In the genomic region with DNA sequence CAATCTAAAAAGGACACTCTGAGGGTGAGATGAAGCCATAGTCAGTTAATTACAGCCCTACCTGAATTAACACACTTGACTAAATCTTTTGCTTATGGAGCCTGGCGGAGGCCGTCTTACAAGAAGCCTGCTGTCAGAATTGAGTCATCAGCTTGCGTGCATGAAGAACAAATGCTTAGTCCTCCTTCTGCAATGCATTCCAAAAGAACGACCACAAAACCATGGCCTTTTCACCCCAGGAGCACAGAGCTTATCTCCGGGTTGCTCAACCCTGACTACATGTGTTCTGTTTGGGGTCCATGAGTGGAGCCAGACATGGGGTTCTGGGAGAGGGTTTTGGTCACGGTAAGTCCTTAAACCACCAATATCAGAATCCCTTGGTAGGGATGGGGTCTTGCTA, we compare ENCODE assay signal across 9 cellular contexts.
DNase-seq lines count a peak whose midpoint lies in the region; ATAC-seq, FAIRE-seq and TF ChIP-seq lines count a peak whose summit lies in the region.
"Had no signal": no experiment of that assay in that cellular context is flagged by ENCODE, and none has a peak within 500 bp of the region (broad histone marks: within the 10 kb centered on the region; RNA-seq: fewer than 3 reads in every experiment).

No MANE protein-coding gene starts in this region.

- dilution Hi-C loops in keratinocyte (cut with MboI; ENCODE audit: extremely low pct_ligation_motif_present, low sequenced_read_pairs) = no loop called here

- TF ChIP-seq CTCF in RWPE2 (IDR thresholded peaks at IDR 0.05; ENCODE audit: poor library complexity, severe bottlenecking) = no peak
- no peak for TF ChIP-seq CTCF in keratinocyte (optimal IDR thresholded peaks at IDR 0.05 in 1 of 3, IDR thresholded peaks at IDR 0.05 in 1 of 3, conservative IDR thresholded peaks at IDR 0.05 in 1 of 3; ENCODE audit: extremely low read depth in 1 of 3, insufficient read depth in 2 of 3, low read length in 3 of 3)
- TF ChIP-seq CTCF in esophagus muscularis mucosa (IDR thresholded peaks at IDR 0.05) = no peak

- WGBS in esophagus muscularis mucosa = 83% methylated on average over 6 of the region's 6 CpGs

- no peak overlapping the region for H3K4me3 Mint-ChIP-seq in T-helper 2 cell treated with Interferon-gamma antibody and Interleukin-4, amounts not matched to agents 5 μg/mL and 100 μg/mL, for 36 hours
- H3K4me3 Mint-ChIP-seq in activated T-cell treated with anti-CD3 and anti-CD28 coated beads, Interleukin-2, amount 50 U/mL, for 24 hours = no peak overlapping the region

- H3K27ac ChIP-seq in RWPE2 (ENCODE audit: poor library complexity, severe bottlenecking) = peak overlapping the region; percentile 54
- H3K27ac ChIP-seq in keratinocyte (ENCODE audit: control insufficient read depth, insufficient read depth, low read length) = peak overlapping the region; percentile 58
- H3K27ac ChIP-seq in esophagus muscularis mucosa (replicated peaks in 1 of 4) = no peak overlapping the region

- peak overlapping the region; percentile 0 for H3K4me2 ChIP-seq in keratinocyte (ENCODE audit: control insufficient read depth, extremely low read depth, insufficient read depth, low read depth, low read length)

- H3K36me3 ChIP-seq in RWPE2 (ENCODE audit: low read depth) = no peaks in the 10 kb centered on the region
- no peaks in the 10 kb centered on the region for H3K36me3 ChIP-seq in keratinocyte (ENCODE audit: control insufficient read depth in 2 of 2, extremely low read depth in 1 of 2, insufficient read depth in 2 of 2, low read length in 2 of 2)
- no peaks in the 10 kb centered on the region for H3K36me3 ChIP-seq in esophagus muscularis mucosa

- no peaks in the 10 kb centered on the region for H3K79me2 ChIP-seq in keratinocyte (ENCODE audit: control insufficient read depth, insufficient read depth, low read length)

- no peaks in the 10 kb centered on the region for H3K27me3 ChIP-seq in RWPE2 (ENCODE audit: insufficient read depth, poor library complexity, severe bottlenecking)
- H3K27me3 ChIP-seq in keratinocyte (ENCODE audit: control insufficient read depth, extremely low read depth, insufficient read depth, low read length) = no peaks in the 10 kb centered on the region
- no peaks in the 10 kb centered on the region for H3K27me3 ChIP-seq in esophagus muscularis mucosa

- no peaks in the 10 kb centered on the region for H4K20me1 ChIP-seq in keratinocyte (ENCODE audit: control insufficient read depth, extremely low read depth, insufficient read depth, low read length)

- H3K9me3 Mint-ChIP-seq in T-helper 2 cell treated with Interferon-gamma antibody and Interleukin-4, amounts not matched to agents 5 μg/mL and 100 μg/mL, for 36 hours = peaks cover 8% of the 10 kb centered on the region
- H3K9me3 Mint-ChIP-seq in activated T-cell treated with anti-CD3 and anti-CD28 coated beads, Interleukin-2, amount 50 U/mL, for 24 hours = no peaks in the 10 kb centered on the region

- no peak for TF ChIP-seq EP300 in esophagus muscularis mucosa (IDR thresholded peaks at IDR 0.05)

- H3K27me3 Mint-ChIP-seq in T-helper 2 cell treated with Interferon-gamma antibody and Interleukin-4, amounts not matched to agents 5 μg/mL and 100 μg/mL, for 36 hours (ENCODE audit: low read depth) = no peaks in the 10 kb centered on the region
- no peaks in the 10 kb centered on the region for H3K27me3 Mint-ChIP-seq in activated T-cell treated with anti-CD3 and anti-CD28 coated beads, Interleukin-2, amount 50 U/mL, for 24 hours

- ATAC-seq in GM18498 (IDR thresholded peaks at IDR 0.05; ENCODE audit: unreplicated experiment) (peak; percentile 66), HG02840 (IDR thresholded peaks at IDR 0.05; ENCODE audit: low FRiP score, unreplicated experiment) (peak; percentile 71), RWPE2 (ENCODE audit: low read depth) (peak; percentile 90), GM18520 (IDR thresholded peaks at IDR 0.05; ENCODE audit: unreplicated experiment) (no peak)

- H3K4me1 ChIP-seq in RWPE2 (ENCODE audit: insufficient read depth, poor library complexity, severe bottlenecking) (peaks cover 21% of the 10 kb centered on the region), keratinocyte (ENCODE audit: control insufficient read depth, extremely low read depth, insufficient read depth, low read length) (peaks cover 24% of the 10 kb centered on the region), esophagus muscularis mucosa (no peaks in the 10 kb centered on the region)

- H3K27ac Mint-ChIP-seq in T-helper 2 cell treated with Interferon-gamma antibody and Interleukin-4, amounts not matched to agents 5 μg/mL and 100 μg/mL, for 36 hours = no peak overlapping the region
- no peak overlapping the region for H3K27ac Mint-ChIP-seq in activated T-cell treated with anti-CD3 and anti-CD28 coated beads, Interleukin-2, amount 50 U/mL, for 24 hours

- H2AFZ ChIP-seq in keratinocyte (ENCODE audit: control insufficient read depth, low read length) = peak overlapping the region; percentile 42

- H3K4me3 ChIP-seq in RWPE2 (ENCODE audit: severe bottlenecking) (no peak overlapping the region), keratinocyte (ENCODE audit: control insufficient read depth in 2 of 3, extremely low read depth in 1 of 3, insufficient read depth in 2 of 3, low read depth in 1 of 3, low read length in 3 of 3) (no peak overlapping the region), esophagus muscularis mucosa (no peak overlapping the region)
- H3K4me3 ChIP-seq: lung had no signal

- no peak for TF ChIP-seq POLR2A in esophagus muscularis mucosa (IDR thresholded peaks at IDR 0.05; ENCODE audit: low read depth)

- H3K9me3 ChIP-seq in RWPE2 (ENCODE audit: severe bottlenecking) = no peaks in the 10 kb centered on the region
- no peaks in the 10 kb centered on the region for H3K9me3 ChIP-seq in keratinocyte (ENCODE audit: control insufficient read depth, low read depth, low read length)
- H3K9me3 ChIP-seq in esophagus muscularis mucosa = no peaks in the 10 kb centered on the region

- peaks cover 4% of the 10 kb centered on the region for H3K36me3 Mint-ChIP-seq in T-helper 2 cell treated with Interferon-gamma antibody and Interleukin-4, amounts not matched to agents 5 μg/mL and 100 μg/mL, for 36 hours (ENCODE audit: low read depth)
- H3K36me3 Mint-ChIP-seq in activated T-cell treated with anti-CD3 and anti-CD28 coated beads, Interleukin-2, amount 50 U/mL, for 24 hours (ENCODE audit: low read depth) = no peaks in the 10 kb centered on the region

- peak; percentile 90 for FAIRE-seq in keratinocyte (lab: Jason Lieb, UNC)

- peak overlapping the region; percentile 16 for H3K9ac ChIP-seq in keratinocyte (ENCODE audit: control insufficient read depth, extremely low read depth, insufficient read depth, low read length)

- intact Hi-C loops in esophagus muscularis mucosa (cut with DNase I) = no loop called here

- peaks cover 15% of the 10 kb centered on the region for H3K4me1 Mint-ChIP-seq in T-helper 2 cell treated with Interferon-gamma antibody and Interleukin-4, amounts not matched to agents 5 μg/mL and 100 μg/mL, for 36 hours (ENCODE audit: low read depth)
- peaks cover 17% of the 10 kb centered on the region for H3K4me1 Mint-ChIP-seq in activated T-cell treated with anti-CD3 and anti-CD28 coated beads, Interleukin-2, amount 50 U/mL, for 24 hours (ENCODE audit: low read depth)

- no peaks in the 10 kb centered on the region for H3K9me1 ChIP-seq in keratinocyte (ENCODE audit: control insufficient read depth, extremely low read depth, insufficient read depth, low read length)

- DNase-seq in RWPE2 (ENCODE audit: low spot score) (peak; percentile 82), keratinocyte (ENCODE audit: low read depth, low spot score) (peak; percentile 68), esophagus muscularis mucosa (ENCODE audit: extremely low spot score) (no peak)
- DNase-seq in T-helper 2 cell treated with Interferon-gamma antibody and Interleukin-4, amounts not matched to agents 5 μg/mL and 100 μg/mL, for 36 hours (ENCODE audit: low spot score) = no peak
- DNase-seq in activated T-cell treated with anti-CD3 and anti-CD28 coated beads, Interleukin-2, amount 50 U/mL, for 24 hours = no peak

Comparison
In these comparisons a context has a peak if more than half of its experiments do, and no peak if none do; other contexts are left out.
1. DNase-seq: peak in RWPE2 (single experiment) and keratinocyte (single experiment); none in esophagus muscularis mucosa (single experiment), T-helper 2 cell treated with Interferon-gamma antibody and Interleukin-4, amounts not matched to agents 5 μg/mL and 100 μg/mL, for 36 hours (single experiment) and activated T-cell treated with anti-CD3 and anti-CD28 coated beads, Interleukin-2, amount 50 U/mL, for 24 hours (single experiment).
2. H3K27ac ChIP-seq: peak in RWPE2 (single experiment) and keratinocyte (single experiment); none in esophagus muscularis mucosa (0 of 4).